24 cellular contexts compared by ENCODE assay signal in genomic region chr7:35555934-35556333, GRCh38.
DNase-seq lines count a peak whose midpoint lies in the region; ATAC-seq and TF ChIP-seq lines count a peak whose summit lies in the region.
"Had no signal": no experiment of that assay in that cellular context is flagged by ENCODE, and none has a peak within 500 bp of the region (broad histone marks: within the 10 kb centered on the region; RNA-seq: fewer than 3 reads in every experiment).

No MANE protein-coding gene starts in this region.

- no peak overlapping the region for H3K27ac Mint-ChIP-seq in activated naive CD4-positive, alpha-beta T cell treated with anti-CD3 and anti-CD28 coated beads, Interleukin-2, amount 50 U/mL, for 72 hours
- peak overlapping the region; percentile 14 for H3K27ac Mint-ChIP-seq in type B pancreatic cell
- H3K27ac Mint-ChIP-seq: activated CD8-positive, alpha-beta memory T cell treated with anti-CD3 and anti-CD28 coated beads, Interleukin-2, amount 10 ng/mL, durations not matched to agents 7 days and 5 days; CD14-positive monocyte; endodermal cell; HFFc6; IgD-negative memory B cell; T-helper 2 cell treated with Interferon-gamma antibody and Interleukin-4, amounts not matched to agents 5 μg/mL and 100 μg/mL, for 36 hours had no signal

- H3K9me3 Mint-ChIP-seq in activated naive CD4-positive, alpha-beta T cell treated with anti-CD3 and anti-CD28 coated beads, Interleukin-2, amount 50 U/mL, for 72 hours: no peaks in the 10 kb centered on the region
- no peaks in the 10 kb centered on the region for H3K9me3 Mint-ChIP-seq in type B pancreatic cell
- H3K9me3 Mint-ChIP-seq: HFFc6; IgD-negative memory B cell; T-helper 2 cell treated with Interferon-gamma antibody and Interleukin-4, amounts not matched to agents 5 μg/mL and 100 μg/mL, for 36 hours had no signal

- peak; percentile 68 to 96 for ATAC-seq in activated naive CD4-positive, alpha-beta T cell treated with anti-CD3 and anti-CD28 coated beads, Interleukin-2, amount 50 U/mL, for 72 hours
- ATAC-seq in GM18858 (IDR thresholded peaks at IDR 0.05; ENCODE audit: unreplicated experiment): no peak
- ATAC-seq: activated CD8-positive, alpha-beta memory T cell treated with anti-CD3 and anti-CD28 coated beads, Interleukin-2, amount 10 ng/mL, durations not matched to agents 7 days and 5 days had no signal

- DNase-seq in activated naive CD4-positive, alpha-beta T cell treated with anti-CD3 and anti-CD28 coated beads, Interleukin-2, amount 50 U/mL, for 72 hours (ENCODE audit: low spot score in 2 of 2): no peak
- DNase-seq in activated naive CD4-positive, alpha-beta T cell (lab: John Stamatoyannopoulos, UW): no peak
- DNase-seq in RKO (ENCODE audit: low spot score) (peak; percentile 50), fibroblast of mammary gland (ENCODE audit: low read depth) (peak; percentile 28), type B pancreatic cell (ENCODE audit: extremely low spot score, unreplicated experiment) (no peak), GM19238 (ENCODE audit: insufficient read length, low spot score) (no peak)
- no peak for DNase-seq in activated CD4-positive, alpha-beta T cell treated with anti-CD3 and anti-CD28 coated beads for 48 hours
- DNase-seq: ACHN; activated CD8-positive, alpha-beta memory T cell treated with anti-CD3 and anti-CD28 coated beads, Interleukin-2, amount 10 ng/mL, durations not matched to agents 7 days and 5 days; activated gamma-delta T cell treated with Interleukin-2 at 50 U/mL for 16 hours; aorta; DMS 273 treated with DMSO at 0.1 percent for 48 hours; HFFc6; hypothalamus; kidney glomerular epithelial cell; NCI-H1092; NCI-H2081; NCI-H510A treated with DMSO at 0.1 percent for 48 hours; thyroid gland had no signal

- H3K4me3 ChIP-seq in fibroblast of mammary gland (ENCODE audit: control insufficient read depth, low read depth, low read length): no peak overlapping the region
- H3K4me3 ChIP-seq: thyroid gland had no signal

- no peak overlapping the region for H3K4me3 Mint-ChIP-seq in type B pancreatic cell
- H3K4me3 Mint-ChIP-seq: activated CD8-positive, alpha-beta memory T cell treated with anti-CD3 and anti-CD28 coated beads, Interleukin-2, amount 10 ng/mL, durations not matched to agents 7 days and 5 days; CD14-positive monocyte; endodermal cell; HFFc6; T-helper 2 cell treated with Interferon-gamma antibody and Interleukin-4, amounts not matched to agents 5 μg/mL and 100 μg/mL, for 36 hours had no signal

- H3K27me3 Mint-ChIP-seq in type B pancreatic cell: peaks cover 3% of the 10 kb centered on the region

- H3K36me3 Mint-ChIP-seq in activated naive CD4-positive, alpha-beta T cell treated with anti-CD3 and anti-CD28 coated beads, Interleukin-2, amount 50 U/mL, for 72 hours: no peaks in the 10 kb centered on the region
- no peaks in the 10 kb centered on the region for H3K36me3 Mint-ChIP-seq in type B pancreatic cell
- H3K36me3 Mint-ChIP-seq: activated CD8-positive, alpha-beta memory T cell treated with anti-CD3 and anti-CD28 coated beads, Interleukin-2, amount 10 ng/mL, durations not matched to agents 7 days and 5 days; CD14-positive monocyte; IgD-negative memory B cell had no signal

- peaks cover 8% of the 10 kb centered on the region for H3K4me1 Mint-ChIP-seq in type B pancreatic cell (ENCODE audit: unreplicated experiment)
- H3K4me1 Mint-ChIP-seq: endodermal cell had no signal

- no peak for TF ChIP-seq CTCF in fibroblast of mammary gland (conservative IDR thresholded peaks at IDR 0.05; ENCODE audit: control insufficient read depth, insufficient read depth, low read depth, low read length)
- no peak for TF ChIP-seq CTCF in type B pancreatic cell (conservative IDR thresholded peaks at IDR 0.05)

Comparison
In these comparisons a context has a peak if more than half of its experiments do, and no peak if none do; other contexts are left out.
1. DNase-seq: peak in RKO (single experiment) and fibroblast of mammary gland (single experiment); none in activated naive CD4-positive, alpha-beta T cell treated with anti-CD3 and anti-CD28 coated beads, Interleukin-2, amount 50 U/mL, for 72 hours (0 of 2), activated naive CD4-positive, alpha-beta T cell (0 of 4), type B pancreatic cell (single experiment), activated CD4-positive, alpha-beta T cell treated with anti-CD3 and anti-CD28 coated beads for 48 hours (single experiment) and GM19238 (single experiment).